Comparison of ENCODE assay signal across 9 cellular contexts in genomic region chr10:100482834-100483185, GRCh38. TPM values are rescaled to one million over a fixed set of nuclear protein-coding genes. Genes with fewer than 3 reads are reported as not detected.
DNase-seq lines count a peak whose midpoint lies in the region; ATAC-seq and TF ChIP-seq lines count a peak whose summit lies in the region.
"Had no signal": no experiment of that assay in that cellular context is flagged by ENCODE, and none has a peak within 500 bp of the region (broad histone marks: within the 10 kb centered on the region; RNA-seq: fewer than 3 reads in every experiment).

No MANE protein-coding gene starts in this region.

- H3K9ac ChIP-seq in HUES64 (ENCODE audit: low read depth, low read length): no peak overlapping the region

- no peaks in the 10 kb centered on the region for H3K36me3 Mint-ChIP-seq in MCF 10A (ENCODE audit: insufficient read depth, unreplicated experiment)
- H3K36me3 Mint-ChIP-seq in neural crest cell (ENCODE audit: low read depth): no peaks in the 10 kb centered on the region

- H3K4me1 ChIP-seq in HUES64 (ENCODE audit: insufficient read depth, low read length): peaks cover 40% of the 10 kb centered on the region

- ATAC-seq in GM18511 (IDR thresholded peaks at IDR 0.05; ENCODE audit: unreplicated experiment) (no peak), GM18861 (IDR thresholded peaks at IDR 0.05; ENCODE audit: unreplicated experiment) (no peak)

- H3K4me1 Mint-ChIP-seq in MCF 10A (ENCODE audit: insufficient read depth, unreplicated experiment) (peaks cover 5% of the 10 kb centered on the region), neural crest cell (peaks cover 51% of the 10 kb centered on the region)

- no peaks in the 10 kb centered on the region for H3K36me3 ChIP-seq in HUES64 (ENCODE audit: insufficient read depth, low read length)

- H3K27ac ChIP-seq in C4-2B (peak overlapping the region; percentile 83), HUES64 (ENCODE audit: low read depth, low read length) (no peak overlapping the region)

- peak; percentile 63 for TF ChIP-seq CTCF in C4-2B (conservative IDR thresholded peaks at IDR 0.05)
- TF ChIP-seq CTCF in MCF 10A (IDR thresholded peaks at IDR 0.05; ENCODE audit: unreplicated experiment): no peak
- TF ChIP-seq CTCF in neural crest cell (conservative IDR thresholded peaks at IDR 0.05): peak; percentile 12

- peaks cover 93% of the 10 kb centered on the region for H3K27me3 ChIP-seq in HUES64 (ENCODE audit: insufficient read depth, low read length)

- H3K9me3 ChIP-seq in HUES64 (ENCODE audit: insufficient read depth, low read depth, low read length): no peaks in the 10 kb centered on the region

- 40% methylated on average over 5 of the region's 5 CpGs for WGBS in HUES64

- peak overlapping the region; percentile 59 for H3K4me3 ChIP-seq in HUES64 (ENCODE audit: low read length)

- no peak overlapping the region for H3K27ac Mint-ChIP-seq in MCF 10A (ENCODE audit: low read depth, unreplicated experiment)
- no peak overlapping the region for H3K27ac Mint-ChIP-seq in neural crest cell (ENCODE audit: unreplicated experiment)

- CTCF ChIA-PET in MCF 10A (lab: Yijun Ruan, JAX): interaction anchor here (0.6 to 2.8 kb wide), 17 partner anchors 12 to 1781 kb away, joined by 3 to 18 read pairs (median 4); partner anchors contain the start of gene WNT8B

- BruUV-seq in MCF 10A (replicated peaks; lab: Mats Ljungman, UMichigan): no TSS peak

- H3K27me3 Mint-ChIP-seq in MCF 10A (ENCODE audit: insufficient read depth, unreplicated experiment) (peaks cover 37% of the 10 kb centered on the region), neural crest cell (ENCODE audit: low read depth) (peaks cover 71% of the 10 kb centered on the region)

- H3K4me3 Mint-ChIP-seq in MCF 10A (ENCODE audit: unreplicated experiment): peak overlapping the region; percentile 58
- H3K4me3 Mint-ChIP-seq in neural crest cell: peak overlapping the region; percentile 48

- H3K9me3 Mint-ChIP-seq in MCF 10A (ENCODE audit: unreplicated experiment) (no peaks in the 10 kb centered on the region), neural crest cell (no peaks in the 10 kb centered on the region)

- DNase-seq in MCF 10A (ENCODE audit: unreplicated experiment): no peak
- DNase-seq in neural crest cell (ENCODE audit: low read depth, low spot score): no peak
- no peak for DNase-seq in NCI-H526 (lab: John Stamatoyannopoulos, UW)
- no peak for DNase-seq in HCEC 1CT

- intact Hi-C loops in MCF 10A (cut with micrococcal nuclease): no loop called here

- POLR2A ChIA-PET in MCF 10A (lab: Yijun Ruan, JAX): interaction anchor here (1.0 to 3.2 kb wide), 4 partner anchors 11 to 136 kb away, joined by 3 to 11 read pairs (median 4); partner anchors contain the start of gene SCD

RNA-seq across cellular contexts. Expression of gene WNT8B, which starts 20.0 kb away (rescaled TPM):
- 0.65 TPM for polyA plus RNA-seq in HUES64 (2013, experiment 1 of 2)
- 2.0 TPM for polyA plus RNA-seq in HUES64 (2013, experiment 2 of 2)
- total RNA-seq in MCF 10A (2022): not detected in 2 replicates
- 3.8 and 4.2 TPM in 2 replicates for total RNA-seq in neural crest cell
- total RNA-seq: dermis microvascular lymphatic vessel endothelial cell had no signal

RNA-seq across cellular contexts. Expression of gene SEC31B, which starts 36.9 kb away (rescaled TPM):
- 1.7 TPM for polyA plus RNA-seq in HUES64 (2013, experiment 1 of 2)
- polyA plus RNA-seq in HUES64 (2013, experiment 2 of 2): 2.7 TPM
- 10.6 and 14.0 TPM in 2 replicates for total RNA-seq in MCF 10A (2022)
- 18.1 and 18.7 TPM in 2 replicates for total RNA-seq in neural crest cell

RNA-seq across cellular contexts. Expression of gene NDUFB8, which starts 46.9 kb away (rescaled TPM):
- polyA plus RNA-seq in HUES64 (2013, experiment 1 of 2): 178 TPM
- polyA plus RNA-seq in HUES64 (2013, experiment 2 of 2): 172 TPM
- total RNA-seq in MCF 10A (2022) (194 and 197 TPM in 2 replicates), neural crest cell (200 and 235 TPM in 2 replicates)

RNA-seq across cellular contexts. Expression of gene HIF1AN, which starts 52.9 kb away (rescaled TPM):
- polyA plus RNA-seq in HUES64 (2013, experiment 1 of 2): 16.7 TPM
- 16.4 TPM for polyA plus RNA-seq in HUES64 (2013, experiment 2 of 2)
- total RNA-seq in MCF 10A (2022): 40.1 and 41.0 TPM in 2 replicates
- 55.7 and 62.9 TPM in 2 replicates for total RNA-seq in neural crest cell
